ENCODE assay signal across 8 cellular contexts in genomic region chr11:103035656-103036434, GRCh38. TPM values are rescaled to one million over a fixed set of nuclear protein-coding genes. Genes with fewer than 3 reads are reported as not detected.
DNase-seq lines count a peak whose midpoint lies in the region; ATAC-seq and TF ChIP-seq lines count a peak whose summit lies in the region.

No MANE protein-coding gene starts in this region.

- peak; percentile 59 to 82 for TF ChIP-seq CTCF in GM23338 (conservative IDR thresholded peaks at IDR 0.05; ENCODE audit: low read depth in 2 of 2)
- TF ChIP-seq CTCF in Peyer's patch (IDR thresholded peaks at IDR 0.05): peak; percentile 52 to 87 (median 74)

- no peaks in the 10 kb centered on the region for H3F3A ChIP-seq in GM23338 (replicated peaks; ENCODE audit: low read depth)

- no peaks in the 10 kb centered on the region for H3K36me3 Mint-ChIP-seq in GM23338 (ENCODE audit: low read depth)
- peaks cover 3% of the 10 kb centered on the region for H3K36me3 Mint-ChIP-seq in activated naive CD8-positive, alpha-beta T cell treated with anti-CD3 and anti-CD28 coated beads, Interleukin-2, amount 10 ng/mL, durations not matched to agents 7 days and 5 days

- H3K9me3 Mint-ChIP-seq in GM23338: peaks cover 3% of the 10 kb centered on the region; the same call in 1 of the 3 replicates
- H3K9me3 Mint-ChIP-seq in activated naive CD8-positive, alpha-beta T cell treated with anti-CD3 and anti-CD28 coated beads, Interleukin-2, amount 10 ng/mL, durations not matched to agents 7 days and 5 days: peaks cover 1% of the 10 kb centered on the region

- H4K20me1 ChIP-seq in GM23338 (replicated peaks; ENCODE audit: insufficient read depth): no peaks in the 10 kb centered on the region

- no peak overlapping the region for H3K4me2 ChIP-seq in GM23338

- no peak overlapping the region; the same call in 1 of the 2 replicates for H3K27ac ChIP-seq in GM23338 (ENCODE audit: low read depth)
- no peak overlapping the region for H3K27ac ChIP-seq in Peyer's patch

- H2AFZ ChIP-seq in GM23338: no peak overlapping the region

- H3K4me1 ChIP-seq in GM23338 (ENCODE audit: insufficient read depth): no peaks in the 10 kb centered on the region
- H3K4me1 ChIP-seq in Peyer's patch: peaks cover 0 to 4% (median 0%) of the 10 kb centered on the region in 4 donors

- H3K79me2 ChIP-seq in GM23338 (replicated peaks; ENCODE audit: insufficient read depth): no peaks in the 10 kb centered on the region

- H3K9me2 ChIP-seq in GM23338 (ENCODE audit: insufficient read depth): no peaks in the 10 kb centered on the region

- H3K27me3 ChIP-seq in GM23338 (ENCODE audit: insufficient read depth) (no peaks in the 10 kb centered on the region), Peyer's patch (no peaks in the 10 kb centered on the region)

- peak overlapping the region; percentile 44; the same call in 1 of the 2 replicates for H3K27ac Mint-ChIP-seq in GM23338
- H3K27ac Mint-ChIP-seq in activated naive CD8-positive, alpha-beta T cell treated with anti-CD3 and anti-CD28 coated beads, Interleukin-2, amount 10 ng/mL, durations not matched to agents 7 days and 5 days: peak overlapping the region; percentile 71

- H3K4me3 ChIP-seq in GM23338 (no peak overlapping the region), Peyer's patch (no peak overlapping the region)
- H3K4me3 ChIP-seq in Jurkat, Clone E6-1 (ENCODE audit: low read length): no peak overlapping the region

- no peak overlapping the region for H3K4me3 Mint-ChIP-seq in GM23338
- no peak overlapping the region for H3K4me3 Mint-ChIP-seq in activated naive CD8-positive, alpha-beta T cell treated with anti-CD3 and anti-CD28 coated beads, Interleukin-2, amount 10 ng/mL, durations not matched to agents 7 days and 5 days

- peak; percentile 80 for ATAC-seq in GM23338
- peak; percentile 79 for ATAC-seq in activated naive CD8-positive, alpha-beta T cell treated with anti-CD3 and anti-CD28 coated beads, Interleukin-2, amount 10 ng/mL, durations not matched to agents 7 days and 5 days (ENCODE audit: low read depth)

- H3K36me3 ChIP-seq in GM23338 (ENCODE audit: insufficient read depth) (no peaks in the 10 kb centered on the region), Peyer's patch (no peaks in the 10 kb centered on the region)

- no peaks in the 10 kb centered on the region for H3K9me3 ChIP-seq in Peyer's patch

- no peaks in the 10 kb centered on the region for H3K27me3 Mint-ChIP-seq in GM23338 (ENCODE audit: insufficient read depth, low read depth, poor library complexity)
- H3K27me3 Mint-ChIP-seq in activated naive CD8-positive, alpha-beta T cell treated with anti-CD3 and anti-CD28 coated beads, Interleukin-2, amount 10 ng/mL, durations not matched to agents 7 days and 5 days: no peaks in the 10 kb centered on the region

- POLR2A ChIA-PET in activated naive CD8-positive, alpha-beta T cell treated with anti-CD3 and anti-CD28 coated beads, Interleukin-2, amount 10 ng/mL, durations not matched to agents 7 days and 5 days (lab: Charles Lee): interaction anchor here (1.0 to 1.1 kb wide), 2 partner anchors 56 to 73 kb away, joined by 3 read pairs; partner anchors contain the start of genes DCUN1D5 and DYNC2H1

- DNase-seq in activated CD8-positive, alpha-beta memory T cell treated with anti-CD3 and anti-CD28 coated beads for 24 hours: peak; percentile 61
- no peak for DNase-seq in activated CD8-positive, alpha-beta memory T cell treated with anti-CD3 and anti-CD28 coated beads, Interleukin-2, amount 50 U/mL, for 48 hours
- DNase-seq in GM23338 (ENCODE audit: low spot score) (peak; percentile 82), Peyer's patch (peak in 2 of 3 donors; percentile 22 to 55), hepatic stellate cell (ENCODE audit: low spot score) (peak; percentile 29)
- peak; percentile 86 for DNase-seq in Jurkat, Clone E6-1 (ENCODE audit: low read depth, low spot score)
- DNase-seq in activated naive CD8-positive, alpha-beta T cell treated with anti-CD3 and anti-CD28 coated beads, Interleukin-2, amount 10 ng/mL, durations not matched to agents 7 days and 5 days: no peak
- DNase-seq in stimulated activated CD4-positive, alpha-beta T cell treated with anti-CD3 and anti-CD28 coated beads, Interleukin-1b, Interleukin-23, amount 100 ng/mL, for 48 hours: peak; percentile 20

- peaks cover 3% of the 10 kb centered on the region; the same call in 1 of the 3 replicates for H3K4me1 Mint-ChIP-seq in GM23338
- H3K4me1 Mint-ChIP-seq in activated naive CD8-positive, alpha-beta T cell treated with anti-CD3 and anti-CD28 coated beads, Interleukin-2, amount 10 ng/mL, durations not matched to agents 7 days and 5 days: peaks cover 8% of the 10 kb centered on the region

- no peak for TF ChIP-seq POLR2A in Peyer's patch (IDR thresholded peaks at IDR 0.05)

TF ChIP-seq in GM23338, 12 proteins besides CTCF, POLR2A, EP300 and RAD21 (continues in another document):
- no peak for TF ChIP-seq ETS1 (IDR thresholded peaks at IDR 0.05)
- TF ChIP-seq, protein P1, sequence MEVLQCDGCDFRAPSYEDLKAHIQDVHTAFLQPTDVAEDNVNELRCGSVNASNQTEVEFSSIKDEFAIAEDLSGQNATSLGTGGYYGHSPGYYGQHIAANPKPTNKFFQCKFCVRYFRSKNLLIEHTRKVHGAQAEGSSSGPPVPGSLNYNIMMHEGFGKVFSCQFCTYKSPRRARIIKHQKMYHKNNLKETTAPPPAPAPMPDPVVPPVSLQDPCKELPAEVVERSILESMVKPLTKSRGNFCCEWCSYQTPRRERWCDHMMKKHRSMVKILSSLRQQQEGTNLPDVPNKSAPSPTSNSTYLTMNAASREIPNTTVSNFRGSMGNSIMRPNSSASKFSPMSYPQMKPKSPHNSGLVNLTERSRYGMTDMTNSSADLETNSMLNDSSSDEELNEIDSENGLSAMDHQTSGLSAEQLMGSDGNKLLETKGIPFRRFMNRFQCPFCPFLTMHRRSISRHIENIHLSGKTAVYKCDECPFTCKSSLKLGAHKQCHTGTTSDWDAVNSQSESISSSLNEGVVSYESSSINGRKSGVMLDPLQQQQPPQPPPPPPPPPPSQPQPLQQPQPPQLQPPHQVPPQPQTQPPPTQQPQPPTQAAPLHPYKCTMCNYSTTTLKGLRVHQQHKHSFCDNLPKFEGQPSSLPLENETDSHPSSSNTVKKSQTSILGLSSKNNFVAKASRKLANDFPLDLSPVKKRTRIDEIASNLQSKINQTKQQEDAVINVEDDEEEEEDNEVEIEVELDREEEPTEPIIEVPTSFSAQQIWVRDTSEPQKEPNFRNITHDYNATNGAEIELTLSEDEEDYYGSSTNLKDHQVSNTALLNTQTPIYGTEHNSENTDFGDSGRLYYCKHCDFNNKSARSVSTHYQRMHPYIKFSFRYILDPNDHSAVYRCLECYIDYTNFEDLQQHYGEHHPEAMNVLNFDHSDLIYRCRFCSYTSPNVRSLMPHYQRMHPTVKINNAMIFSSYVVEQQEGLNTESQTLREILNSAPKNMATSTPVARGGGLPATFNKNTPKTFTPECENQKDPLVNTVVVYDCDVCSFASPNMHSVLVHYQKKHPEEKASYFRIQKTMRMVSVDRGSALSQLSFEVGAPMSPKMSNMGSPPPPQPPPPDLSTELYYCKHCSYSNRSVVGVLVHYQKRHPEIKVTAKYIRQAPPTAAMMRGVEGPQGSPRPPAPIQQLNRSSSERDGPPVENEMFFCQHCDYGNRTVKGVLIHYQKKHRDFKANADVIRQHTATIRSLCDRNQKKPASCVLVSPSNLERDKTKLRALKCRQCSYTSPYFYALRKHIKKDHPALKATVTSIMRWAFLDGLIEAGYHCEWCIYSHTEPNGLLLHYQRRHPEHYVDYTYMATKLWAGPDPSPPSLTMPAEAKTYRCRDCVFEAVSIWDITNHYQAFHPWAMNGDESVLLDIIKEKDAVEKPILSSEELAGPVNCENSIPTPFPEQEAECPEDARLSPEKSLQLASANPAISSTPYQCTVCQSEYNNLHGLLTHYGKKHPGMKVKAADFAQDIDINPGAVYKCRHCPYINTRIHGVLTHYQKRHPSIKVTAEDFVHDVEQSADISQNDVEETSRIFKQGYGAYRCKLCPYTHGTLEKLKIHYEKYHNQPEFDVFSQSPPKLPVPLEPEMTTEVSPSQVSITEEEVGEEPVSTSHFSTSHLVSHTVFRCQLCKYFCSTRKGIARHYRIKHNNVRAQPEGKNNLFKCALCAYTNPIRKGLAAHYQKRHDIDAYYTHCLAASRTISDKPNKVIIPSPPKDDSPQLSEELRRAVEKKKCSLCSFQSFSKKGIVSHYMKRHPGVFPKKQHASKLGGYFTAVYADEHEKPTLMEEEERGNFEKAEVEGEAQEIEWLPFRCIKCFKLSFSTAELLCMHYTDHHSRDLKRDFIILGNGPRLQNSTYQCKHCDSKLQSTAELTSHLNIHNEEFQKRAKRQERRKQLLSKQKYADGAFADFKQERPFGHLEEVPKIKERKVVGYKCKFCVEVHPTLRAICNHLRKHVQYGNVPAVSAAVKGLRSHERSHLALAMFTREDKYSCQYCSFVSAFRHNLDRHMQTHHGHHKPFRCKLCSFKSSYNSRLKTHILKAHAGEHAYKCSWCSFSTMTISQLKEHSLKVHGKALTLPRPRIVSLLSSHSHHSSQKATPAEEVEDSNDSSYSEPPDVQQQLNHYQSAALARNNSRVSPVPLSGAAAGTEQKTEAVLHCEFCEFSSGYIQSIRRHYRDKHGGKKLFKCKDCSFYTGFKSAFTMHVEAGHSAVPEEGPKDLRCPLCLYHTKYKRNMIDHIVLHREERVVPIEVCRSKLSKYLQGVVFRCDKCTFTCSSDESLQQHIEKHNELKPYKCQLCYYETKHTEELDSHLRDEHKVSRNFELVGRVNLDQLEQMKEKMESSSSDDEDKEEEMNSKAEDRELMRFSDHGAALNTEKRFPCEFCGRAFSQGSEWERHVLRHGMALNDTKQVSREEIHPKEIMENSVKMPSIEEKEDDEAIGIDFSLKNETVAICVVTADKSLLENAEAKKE (CRISPR knock-in tag; IDR thresholded peaks at IDR 0.05): 0 out of 2 replicates have a peak, but pooled peaks have one; percentile 29
- no peak for TF ChIP-seq CREB1 (CRISPR knock-in tag; IDR thresholded peaks at IDR 0.05; ENCODE audit: low read depth)
- TF ChIP-seq EZH2phosphoT487 (IDR thresholded peaks at IDR 0.05; ENCODE audit: unreplicated experiment): no peak

RNA-seq across cellular contexts. Expression of gene DCUN1D5, which starts 56.1 kb away (rescaled TPM):
- total RNA-seq in GM23338 (2014; rRNA removed; shearing (Covaris generic)): 175 and 189 TPM in 2 replicates
- polyA plus RNA-seq in GM23338 (2016; fragmentation: Nextera tagmentation; extraction: Ambion mirVana): 121 and 136 TPM in 2 replicates
- polyA plus RNA-seq in Jurkat, Clone E6-1 (2012; ENCODE audit: insufficient read depth, insufficient read length): 90.8 TPM
- 10 to 100 TPM; 27.6 to 50.1 (median 33.8) TPM for total RNA-seq in Peyer's patch
- 10 to 100 TPM; 23.1 to 25.9 TPM for total RNA-seq in activated naive CD8-positive, alpha-beta T cell treated with anti-CD3 and anti-CD28 coated beads, Interleukin-2, amount 10 ng/mL, durations not matched to agents 7 days and 5 days

Comparison
In these comparisons a context has a peak if more than half of its experiments do, and no peak if none do; other contexts are left out.
1. DNase-seq: peak in activated CD8-positive, alpha-beta memory T cell treated with anti-CD3 and anti-CD28 coated beads for 24 hours (single experiment), GM23338 (single experiment), Jurkat, Clone E6-1 (single experiment), Peyer's patch (2 of 3), hepatic stellate cell (single experiment) and stimulated activated CD4-positive, alpha-beta T cell treated with anti-CD3 and anti-CD28 coated beads, Interleukin-1b, Interleukin-23, amount 100 ng/mL, for 48 hours (single experiment); none in activated CD8-positive, alpha-beta memory T cell treated with anti-CD3 and anti-CD28 coated beads, Interleukin-2, amount 50 U/mL, for 48 hours (single experiment) and activated naive CD8-positive, alpha-beta T cell treated with anti-CD3 and anti-CD28 coated beads, Interleukin-2, amount 10 ng/mL, durations not matched to agents 7 days and 5 days (single experiment).